In the genomic region with DNA sequence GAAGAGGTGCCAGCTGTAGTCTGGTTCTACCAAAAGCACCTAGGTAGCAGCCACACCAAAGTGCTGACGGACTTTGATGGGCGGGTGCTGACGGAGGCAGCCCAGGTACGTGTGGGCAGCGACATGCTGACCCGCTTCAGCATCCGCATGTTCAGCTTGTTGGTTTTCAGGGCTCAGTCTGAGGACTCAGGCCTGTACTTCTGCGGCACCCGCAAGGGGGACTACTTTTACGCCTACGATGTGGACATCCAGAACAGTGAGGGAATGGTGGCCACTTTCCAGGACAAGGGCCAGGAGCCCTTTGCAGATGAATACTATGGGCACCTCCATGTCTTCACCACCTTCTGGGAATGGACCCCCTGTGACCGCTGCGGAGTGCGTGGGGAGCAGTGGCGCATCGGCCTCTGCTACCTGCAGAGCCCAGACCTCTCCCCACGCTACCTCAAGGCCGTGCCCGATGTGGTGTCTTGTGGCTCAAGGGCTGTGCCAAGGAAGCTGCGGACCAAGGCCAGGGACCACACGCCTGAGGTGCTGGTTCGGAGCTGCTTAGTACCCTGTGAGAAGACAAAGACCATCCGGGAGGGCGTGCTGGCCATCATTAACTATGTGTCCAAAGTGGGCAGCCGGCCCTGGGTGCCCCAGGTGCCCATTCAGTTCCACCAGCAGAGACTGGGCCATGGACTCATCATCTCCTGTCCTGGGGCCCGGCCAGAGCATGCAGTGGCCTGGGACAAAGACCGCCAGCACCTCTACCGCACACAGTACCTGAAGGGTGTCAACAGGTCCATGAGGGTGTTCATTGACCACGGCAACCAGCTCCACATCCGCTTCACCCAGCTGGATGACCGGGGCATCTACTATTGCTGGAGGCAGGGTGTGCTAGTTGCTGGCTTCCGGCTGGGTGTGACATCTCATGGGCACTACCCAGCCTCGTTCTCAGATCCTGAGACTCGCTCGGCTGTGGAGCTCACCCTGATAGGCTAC, we compare ENCODE assay signal across 29 cellular contexts. TPM values are rescaled to one million over a fixed set of nuclear protein-coding genes. Genes with fewer than 3 reads are reported as not detected.
"Had no signal": no experiment of that assay in that cellular context is flagged by ENCODE, and none has a peak within 500 bp of the region (broad histone marks: within the 10 kb centered on the region; RNA-seq: fewer than 3 reads in every experiment).

No MANE protein-coding gene starts in this region.

- H3K9me3 ChIP-seq: mucosa of descending colon, transverse colon, uterus had no signal

- H3K27me3 ChIP-seq: dorsolateral prefrontal cortex, transverse colon, uterus had no signal

- H3K27ac ChIP-seq: uterus had no signal

- H3K27ac Mint-ChIP-seq: activated CD8-positive, alpha-beta T cell treated with anti-CD3 and anti-CD28 coated beads, Interleukin-2, amount 10 ng/mL, durations not matched to agents 7 days and 5 days; activated naive CD8-positive, alpha-beta T cell; effector memory CD8-positive, alpha-beta T cell; immature natural killer cell; stimulated activated naive B cell treated with anti-CD40 and anti-IgM and Interleukin-4, amounts not matched to agents 10 μg/mL and 1 μg/mL and 100 μg/mL, for 72 hours; T-helper 2 cell treated with Interferon-gamma antibody and Interleukin-4, amounts not matched to agents 5 μg/mL and 100 μg/mL, for 36 hours had no signal

- H3K36me3 Mint-ChIP-seq: activated naive CD8-positive, alpha-beta T cell; immature natural killer cell; memory B cell; naive B cell had no signal

- H3K36me3 ChIP-seq: transverse colon, uterus, WERI-Rb-1 had no signal

- H3K9me3 Mint-ChIP-seq: effector memory CD8-positive, alpha-beta T cell; immature natural killer cell; memory B cell; naive B cell; stimulated activated naive B cell treated with anti-CD40 and anti-IgM and Interleukin-4, amounts not matched to agents 10 μg/mL and 1 μg/mL and 100 μg/mL, for 72 hours; T-helper 2 cell treated with Interferon-gamma antibody and Interleukin-4, amounts not matched to agents 5 μg/mL and 100 μg/mL, for 36 hours had no signal

- ATAC-seq: activated CD8-positive, alpha-beta T cell treated with anti-CD3 and anti-CD28 coated beads, Interleukin-2, amount 10 ng/mL, durations not matched to agents 7 days and 5 days; effector memory CD8-positive, alpha-beta T cell; esophagus mucosa; stimulated activated naive B cell treated with anti-CD40 and anti-IgM and Interleukin-4, amounts not matched to agents 10 μg/mL and 1 μg/mL and 100 μg/mL, for 72 hours had no signal

- H3K4me3 ChIP-seq: dorsolateral prefrontal cortex, mucosa of descending colon, transverse colon, uterus had no signal

- H3K4me3 Mint-ChIP-seq: activated CD8-positive, alpha-beta T cell treated with anti-CD3 and anti-CD28 coated beads, Interleukin-2, amount 10 ng/mL, durations not matched to agents 7 days and 5 days; activated naive CD8-positive, alpha-beta T cell; effector memory CD8-positive, alpha-beta T cell; immature natural killer cell; memory B cell; naive B cell; stimulated activated naive B cell treated with anti-CD40 and anti-IgM and Interleukin-4, amounts not matched to agents 10 μg/mL and 1 μg/mL and 100 μg/mL, for 72 hours; T-helper 2 cell treated with Interferon-gamma antibody and Interleukin-4, amounts not matched to agents 5 μg/mL and 100 μg/mL, for 36 hours had no signal

- H3K4me1 ChIP-seq: uterus had no signal

- DNase-seq: activated CD4-positive, alpha-beta T cell treated with anti-CD3 and anti-CD28 coated beads, Interleukin-2, amount 50 U/mL, for 1 hour; activated CD4-positive, CD25-positive, alpha-beta regulatory T cell treated with anti-CD3 and anti-CD28 coated beads, Interleukin-2, amount 50 U/mL, for 72 hours; activated CD8-positive, alpha-beta T cell treated with anti-CD3 and anti-CD28 coated beads, Interleukin-2, amount 10 ng/mL, durations not matched to agents 7 days and 5 days; activated gamma-delta T cell treated with Interleukin-2 at 50 U/mL for 16 hours; activated T-cell treated with anti-CD3 and anti-CD28 coated beads, Interleukin-2, amount 50 U/mL, for 1 hour; central memory CD4-positive, alpha-beta T cell; effector memory CD8-positive, alpha-beta T cell; foreskin melanocyte; immature natural killer cell; kidney glomerular epithelial cell; naive B cell; occipital lobe; retina; stimulated activated CD4-positive, alpha-beta T cell treated with anti-CD3 and anti-CD28 coated beads, Interleukin-2, amount 100 ng/mL, for 48 hours; stimulated activated CD8-positive, alpha-beta memory T cell treated with anti-CD3 and anti-CD28 coated beads, Interleukin-4, amount 100 ng/mL, for 48 hours; stimulated activated naive B cell treated with anti-CD40 and anti-IgM and Interleukin-4, amounts not matched to agents 10 μg/mL and 1 μg/mL and 100 μg/mL, for 72 hours; transverse colon; WERI-Rb-1 had no signal

RNA-seq across cellular contexts. Expression of a gene that starts 11.0 kb away (rescaled TPM):
- total RNA-seq: activated CD8-positive, alpha-beta T cell treated with anti-CD3 and anti-CD28 coated beads, Interleukin-2, amount 10 ng/mL, durations not matched to agents 7 days and 5 days; astrocyte; esophagus mucosa had no signal
- polyA plus RNA-seq: neural cell had no signal

RNA-seq across cellular contexts. Expression of a gene that starts 56.6 kb away (rescaled TPM):
- total RNA-seq: activated CD8-positive, alpha-beta T cell treated with anti-CD3 and anti-CD28 coated beads, Interleukin-2, amount 10 ng/mL, durations not matched to agents 7 days and 5 days; astrocyte; endothelial cell of umbilical vein; liver had no signal
- polyA plus RNA-seq: endothelial cell of umbilical vein, immature natural killer cell, neural cell had no signal
